8 cellular contexts compared by ENCODE assay signal in genomic region chr9:35553670-35554543, GRCh38. TPM values are rescaled to one million over a fixed set of nuclear protein-coding genes. Genes with fewer than 3 reads are reported as not detected.
DNase-seq lines count a peak whose midpoint lies in the region; ATAC-seq and TF ChIP-seq lines count a peak whose summit lies in the region.

No MANE protein-coding gene starts in this region.

- H3K27me3 Mint-ChIP-seq in activated CD8-positive, alpha-beta memory T cell treated with anti-CD3 and anti-CD28 coated beads, Interleukin-2, amount 10 ng/mL, durations not matched to agents 7 days and 5 days: peaks cover 10% of the 10 kb centered on the region

- ATAC-seq in activated CD8-positive, alpha-beta memory T cell treated with anti-CD3 and anti-CD28 coated beads, Interleukin-2, amount 10 ng/mL, durations not matched to agents 7 days and 5 days: peak; percentile 66
- ATAC-seq in GM19397 (IDR thresholded peaks at IDR 0.05; ENCODE audit: unreplicated experiment): no peak

- DNase-seq in activated CD8-positive, alpha-beta memory T cell treated with anti-CD3 and anti-CD28 coated beads, Interleukin-2, amount 10 ng/mL, durations not matched to agents 7 days and 5 days: peak; percentile 59
- DNase-seq in activated CD8-positive, alpha-beta memory T cell treated with anti-CD3 and anti-CD28 coated beads, Interleukin-2, amount 50 U/mL, for 4 hours: no peak
- DNase-seq in NCI-H1694 treated with DMSO at 0.1 percent for 48 hours (lab: John Stamatoyannopoulos, UW): peak; percentile 62
- peak; percentile 50 for DNase-seq in UCSD-AML1 (lab: John Stamatoyannopoulos, UW; ENCODE audit: unreplicated experiment)
- no peak for DNase-seq in epithelial cell of proximal tubule (ENCODE audit: low read depth)
- DNase-seq in mucosa of gallbladder (ENCODE audit: low spot score): peak; percentile 70
- DNase-seq in substantia nigra (lab: John Stamatoyannopoulos, UW): peak in 39 of 49 donors; percentile 18 to 82 (median 55)

- CTCF ChIA-PET in activated CD8-positive, alpha-beta memory T cell treated with anti-CD3 and anti-CD28 coated beads, Interleukin-2, amount 10 ng/mL, durations not matched to agents 7 days and 5 days (lab: Charles Lee): interaction anchor here (0.6 to 2.7 kb wide), 23 partner anchors 9 to 851 kb away, joined by 3 to 24 read pairs (median 4); partner anchors contain the start of genes ATOSB, RUSC2 and UNC13B

- no peaks in the 10 kb centered on the region for H3K36me3 Mint-ChIP-seq in activated CD8-positive, alpha-beta memory T cell treated with anti-CD3 and anti-CD28 coated beads, Interleukin-2, amount 10 ng/mL, durations not matched to agents 7 days and 5 days

- no peak overlapping the region for H3K4me3 Mint-ChIP-seq in activated CD8-positive, alpha-beta memory T cell treated with anti-CD3 and anti-CD28 coated beads, Interleukin-2, amount 10 ng/mL, durations not matched to agents 7 days and 5 days

- H3K27ac Mint-ChIP-seq in activated CD8-positive, alpha-beta memory T cell treated with anti-CD3 and anti-CD28 coated beads, Interleukin-2, amount 10 ng/mL, durations not matched to agents 7 days and 5 days: no peak overlapping the region

- no peaks in the 10 kb centered on the region for H3K4me1 Mint-ChIP-seq in activated CD8-positive, alpha-beta memory T cell treated with anti-CD3 and anti-CD28 coated beads, Interleukin-2, amount 10 ng/mL, durations not matched to agents 7 days and 5 days

- peak; percentile 89 for TF ChIP-seq CTCF in epithelial cell of proximal tubule (conservative IDR thresholded peaks at IDR 0.05; ENCODE audit: low read depth, low read length)

- no peak overlapping the region for H3K4me3 ChIP-seq in epithelial cell of proximal tubule (ENCODE audit: low read depth, low read length)

- no peaks in the 10 kb centered on the region for H3K9me3 Mint-ChIP-seq in activated CD8-positive, alpha-beta memory T cell treated with anti-CD3 and anti-CD28 coated beads, Interleukin-2, amount 10 ng/mL, durations not matched to agents 7 days and 5 days (ENCODE audit: low read depth)

- H3K27ac ChIP-seq in substantia nigra (ENCODE audit: low read depth, low read length, poor library complexity, severe bottlenecking): peak overlapping the region; percentile 27

RNA-seq across cellular contexts. Expression of gene TESK1, which starts 51.2 kb away (rescaled TPM):
- 10 to 100 TPM; 27.9 to 37.1 TPM for total RNA-seq in activated CD8-positive, alpha-beta memory T cell treated with anti-CD3 and anti-CD28 coated beads, Interleukin-2, amount 10 ng/mL, durations not matched to agents 7 days and 5 days
- total RNA-seq in epithelial cell of proximal tubule (23.5 and 24.0 TPM in 2 replicates), mucosa of gallbladder (56.9 TPM)

Comparison
In these comparisons a context has a peak if more than half of its experiments do, and no peak if none do; other contexts are left out.
1. DNase-seq: peak in activated CD8-positive, alpha-beta memory T cell treated with anti-CD3 and anti-CD28 coated beads, Interleukin-2, amount 10 ng/mL, durations not matched to agents 7 days and 5 days (single experiment), NCI-H1694 treated with DMSO at 0.1 percent for 48 hours (single experiment), UCSD-AML1 (single experiment), mucosa of gallbladder (single experiment) and substantia nigra (39 of 49); none in activated CD8-positive, alpha-beta memory T cell treated with anti-CD3 and anti-CD28 coated beads, Interleukin-2, amount 50 U/mL, for 4 hours (single experiment) and epithelial cell of proximal tubule (single experiment).